20 cellular contexts compared by ENCODE assay signal in the genomic region with DNA sequence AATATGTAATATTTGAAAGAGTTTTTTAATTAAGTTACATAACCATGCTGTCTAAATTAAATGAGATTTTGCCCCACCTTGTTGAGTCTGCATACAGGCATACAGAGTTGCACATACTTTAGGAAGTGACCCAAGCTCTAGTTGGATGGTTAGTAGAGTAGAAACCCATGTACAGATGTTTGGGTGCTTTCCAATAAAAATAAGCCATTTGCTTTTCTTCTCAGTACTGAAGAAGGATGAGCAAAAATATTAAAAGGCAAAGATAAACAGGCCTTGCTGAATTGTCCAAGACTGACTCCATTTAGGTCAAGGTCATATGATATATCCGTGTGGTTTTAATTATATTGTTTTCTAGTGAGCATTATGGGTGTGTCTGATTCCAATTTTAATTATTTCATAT.
DNase-seq lines count a peak whose midpoint lies in the region; ATAC-seq and TF ChIP-seq lines count a peak whose summit lies in the region.
"Had no signal": no experiment of that assay in that cellular context is flagged by ENCODE, and none has a peak within 500 bp of the region (broad histone marks: within the 10 kb centered on the region; RNA-seq: fewer than 3 reads in every experiment).

No MANE protein-coding gene starts in this region.

- DNase-seq in EH (ENCODE audit: low read depth) (peak; percentile 75), RPMI7951 (ENCODE audit: low read depth) (peak; percentile 83), fibroblast of mammary gland (ENCODE audit: low read depth) (peak; percentile 95), sciatic nerve (ENCODE audit: low spot score) (no peak), HAP-1 (ENCODE audit: low spot score in 2 of 2) (no peak), left lobe of liver (ENCODE audit: low spot score) (no peak)
- DNase-seq: activated CD4-positive, CD25-positive, alpha-beta regulatory T cell treated with anti-CD3 and anti-CD28 coated beads, Interleukin-2, amount 50 U/mL, for 72 hours; activated CD8-positive, alpha-beta memory T cell treated with anti-CD3 and anti-CD28 coated beads for 24 hours; activated naive CD4-positive, alpha-beta T cell treated with anti-CD3 and anti-CD28 coated beads, Interleukin-2, amount 10 ng/mL, durations not matched to agents 7 days and 5 days; activated T-cell treated with anti-CD3 and anti-CD28 coated beads, Interleukin-2, amount 50 U/mL, for 48 hours; NCI-H1092 treated with DMSO at 0.1 percent for 48 hours; NCI-H2081; NCI-H510A treated with DMSO at 0.1 percent for 48 hours; occipital lobe; RPMI8226; sigmoid colon; stimulated activated naive CD8-positive, alpha-beta T cell treated with anti-CD3 and anti-CD28 coated beads, Interleukin-15, amount 100 ng/mL, for 72 hours; upper lobe of left lung had no signal

- intact Hi-C loops in sciatic nerve (cut with DNase I): no loop called here

- ATAC-seq in sciatic nerve: peak; percentile 85
- ATAC-seq in GM21515 (IDR thresholded peaks at IDR 0.05; ENCODE audit: unreplicated experiment): no peak
- no peak for ATAC-seq in left lobe of liver
- ATAC-seq: stimulated activated naive CD8-positive, alpha-beta T cell treated with anti-CD3 and anti-CD28 coated beads, Interleukin-15, amount 100 ng/mL, for 72 hours had no signal

- H3K4me1 ChIP-seq in HAP-1: peaks cover 5% of the 10 kb centered on the region
- H3K4me1 ChIP-seq: ascending aorta, sigmoid colon, upper lobe of left lung had no signal

- in situ Hi-C loops in HAP-1 (cut with MboI; ENCODE audit: low sequenced_read_pairs): no loop called here

- H3K4me3 ChIP-seq in fibroblast of mammary gland (ENCODE audit: control insufficient read depth, low read depth, low read length) (no peak overlapping the region), HAP-1 (no peak overlapping the region)
- H3K4me3 ChIP-seq: ascending aorta, sigmoid colon, upper lobe of left lung had no signal

- H3K36me3 ChIP-seq in HAP-1 (replicated peaks): no peaks in the 10 kb centered on the region
- H3K36me3 ChIP-seq: ascending aorta, sigmoid colon, upper lobe of left lung had no signal

- no peaks in the 10 kb centered on the region for H3K27me3 ChIP-seq in HAP-1 (ENCODE audit: low read depth)
- H3K27me3 ChIP-seq: ascending aorta, sigmoid colon, upper lobe of left lung had no signal

- no peak for TF ChIP-seq CTCF in fibroblast of mammary gland (conservative IDR thresholded peaks at IDR 0.05; ENCODE audit: control insufficient read depth, insufficient read depth, low read depth, low read length)

- no peaks in the 10 kb centered on the region for H3K9me3 ChIP-seq in HAP-1
- H3K9me3 ChIP-seq: ascending aorta, sigmoid colon, upper lobe of left lung had no signal

Comparison
In these comparisons a context has a peak if more than half of its experiments do, and no peak if none do; other contexts are left out.
1. DNase-seq: peak in EH (single experiment), RPMI7951 (single experiment) and fibroblast of mammary gland (single experiment); none in sciatic nerve (single experiment), HAP-1 (0 of 2) and left lobe of liver (single experiment).